Comparison of ENCODE assay signal across 12 cellular contexts in the genomic region with DNA sequence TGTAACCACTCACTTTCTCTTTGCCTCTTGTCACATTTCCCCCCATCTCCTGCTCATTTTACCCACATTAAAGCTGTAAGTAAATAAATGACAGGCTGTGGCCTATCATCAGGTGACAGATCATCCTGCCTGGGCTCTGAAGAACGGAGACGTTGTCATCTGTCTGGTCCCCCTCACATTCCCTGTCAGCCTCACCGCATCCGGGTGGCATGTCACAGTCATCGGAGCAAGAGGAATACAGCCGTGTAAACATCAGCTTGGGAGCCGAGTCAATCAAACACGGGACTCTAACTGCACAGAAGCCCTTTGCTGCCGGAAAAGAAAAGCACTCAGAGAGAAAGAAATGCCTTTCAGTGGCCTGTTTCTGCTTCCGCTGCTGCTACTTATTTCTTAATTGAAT.
A peak's percentile ranks its signal among the peaks of the same experiment; 100 is the strongest.
DNase-seq lines count a peak whose midpoint lies in the region; ATAC-seq and TF ChIP-seq lines count a peak whose summit lies in the region.
"Had no signal": no experiment of that assay in that cellular context is flagged by ENCODE, and none has a peak within 500 bp of the region (broad histone marks: within the 10 kb centered on the region; RNA-seq: fewer than 3 reads in every experiment).

No MANE protein-coding gene starts in this region.

- in situ Hi-C loops in GM13977 (cut with MboI; ENCODE audit: low pct_unique_long_range_greater_than_20kb, low sequenced_read_pairs, unreplicated experiment): no loop called here

- H3K27me3 Mint-ChIP-seq in natural killer cell treated with Interleukin-12 subunit alpha and Interleukin-12 subunit beta and Interleukin-15 and Interleukin-18, amount 100 ng/mL, for 72 hours: no peaks in the 10 kb centered on the region
- H3K27me3 Mint-ChIP-seq: CD4-positive, CD25-positive, alpha-beta regulatory T cell; central memory CD8-positive, alpha-beta T cell had no signal

- H3K27me3 ChIP-seq in body of pancreas (no peaks in the 10 kb centered on the region), osteoblast (ENCODE audit: insufficient read depth, low read length) (no peaks in the 10 kb centered on the region), right cardiac atrium (ENCODE audit: control insufficient read depth, insufficient read depth) (no peaks in the 10 kb centered on the region)

- H3K4me1 Mint-ChIP-seq in natural killer cell treated with Interleukin-12 subunit alpha and Interleukin-12 subunit beta and Interleukin-15 and Interleukin-18, amount 100 ng/mL, for 72 hours (ENCODE audit: low read depth in 2 of 2): no peaks in the 10 kb centered on the region
- H3K4me1 Mint-ChIP-seq: CD4-positive, CD25-positive, alpha-beta regulatory T cell; central memory CD8-positive, alpha-beta T cell had no signal

- H3K4me3 Mint-ChIP-seq in natural killer cell treated with Interleukin-12 subunit alpha and Interleukin-12 subunit beta and Interleukin-15 and Interleukin-18, amount 100 ng/mL, for 72 hours: no peak overlapping the region
- H3K4me3 Mint-ChIP-seq: CD4-positive, CD25-positive, alpha-beta regulatory T cell; central memory CD8-positive, alpha-beta T cell had no signal

- no peak for TF ChIP-seq POLR2A in body of pancreas (IDR thresholded peaks at IDR 0.05)

- H3K27ac Mint-ChIP-seq in natural killer cell treated with Interleukin-12 subunit alpha and Interleukin-12 subunit beta and Interleukin-15 and Interleukin-18, amount 100 ng/mL, for 72 hours: no peak overlapping the region
- H3K27ac Mint-ChIP-seq: CD4-positive, CD25-positive, alpha-beta regulatory T cell had no signal

- peak overlapping the region; percentile 88 for H2AFZ ChIP-seq in osteoblast (ENCODE audit: low read length)

- DNase-seq in DMS79 (lab: John Stamatoyannopoulos, UW) (peak; percentile 66), NCI-H146 treated with DMSO at 0.1 percent for 48 hours (lab: John Stamatoyannopoulos, UW; ENCODE audit: unreplicated experiment) (peak; percentile 48), body of pancreas (peak in 1 of 4 donors; percentile 5), osteoblast (ENCODE audit: insufficient read length, low spot score, missing footprints) (no peak), NOMO-1 treated with DMSO at 0.1 percent for 48 hours (lab: John Stamatoyannopoulos, UW; ENCODE audit: unreplicated experiment) (no peak), GM13977 (ENCODE audit: low spot score) (no peak), right cardiac atrium (no peak)
- DNase-seq in natural killer cell treated with Interleukin-12 subunit alpha and Interleukin-12 subunit beta and Interleukin-15 and Interleukin-18, amount 100 ng/mL, for 72 hours (ENCODE audit: low spot score): no peak
- DNase-seq: activated CD4-positive, CD25-positive, alpha-beta regulatory T cell; CD4-positive, CD25-positive, alpha-beta regulatory T cell; stimulated activated CD4-positive, alpha-beta T cell treated with anti-CD3 and anti-CD28 coated beads, Interleukin-4, amount 100 ng/mL, for 1 hour had no signal

- H3K36me3 Mint-ChIP-seq in natural killer cell treated with Interleukin-12 subunit alpha and Interleukin-12 subunit beta and Interleukin-15 and Interleukin-18, amount 100 ng/mL, for 72 hours: no peaks in the 10 kb centered on the region
- H3K36me3 Mint-ChIP-seq: CD4-positive, CD25-positive, alpha-beta regulatory T cell had no signal

- peak overlapping the region; percentile 63 for H3K4me2 ChIP-seq in osteoblast (ENCODE audit: insufficient read depth, low read length)

- no peaks in the 10 kb centered on the region for H4K20me1 ChIP-seq in osteoblast (ENCODE audit: insufficient read depth, low read length)

- peak overlapping the region in 3 of 4 donors; percentile 13 to 41 (median 32) for H3K27ac ChIP-seq in body of pancreas
- H3K27ac ChIP-seq in osteoblast (ENCODE audit: low read depth, low read length): peak overlapping the region; percentile 34
- no peak overlapping the region for H3K27ac ChIP-seq in right cardiac atrium (ENCODE audit: low read length)

- no peak for TF ChIP-seq CTCF in body of pancreas (IDR thresholded peaks at IDR 0.05)
- no peak for TF ChIP-seq CTCF in osteoblast (IDR thresholded peaks at IDR 0.05; ENCODE audit: extremely low read depth, low read depth, low read length)
- no peak for TF ChIP-seq CTCF in GM13977 (IDR thresholded peaks at IDR 0.05; ENCODE audit: extremely low read depth, insufficient read depth, missing control alignments)

- H3K4me3 ChIP-seq in body of pancreas: no peak overlapping the region
- H3K4me3 ChIP-seq in osteoblast (ENCODE audit: insufficient read depth, low read length): peak overlapping the region; percentile 4
- no peak overlapping the region for H3K4me3 ChIP-seq in right cardiac atrium (ENCODE audit: low read length)

- H3K9me3 Mint-ChIP-seq in natural killer cell treated with Interleukin-12 subunit alpha and Interleukin-12 subunit beta and Interleukin-15 and Interleukin-18, amount 100 ng/mL, for 72 hours: no peaks in the 10 kb centered on the region

- peaks cover 11% of the 10 kb centered on the region for H3K4me1 ChIP-seq in body of pancreas
- peaks cover 14% of the 10 kb centered on the region for H3K4me1 ChIP-seq in osteoblast (ENCODE audit: insufficient read depth, low read length)
- H3K4me1 ChIP-seq in right cardiac atrium (ENCODE audit: control insufficient read depth, insufficient read depth, low read length): no peaks in the 10 kb centered on the region

- no peaks in the 10 kb centered on the region for H3K79me2 ChIP-seq in osteoblast (ENCODE audit: insufficient read depth, low read length)

- no peaks in the 10 kb centered on the region for H3K9me3 ChIP-seq in body of pancreas
- H3K9me3 ChIP-seq in osteoblast (ENCODE audit: low read depth, low read length): no peaks in the 10 kb centered on the region
- no peaks in the 10 kb centered on the region for H3K9me3 ChIP-seq in right cardiac atrium (ENCODE audit: control insufficient read depth, low read length)

- ATAC-seq in body of pancreas (no peak), right cardiac atrium (no peak)
- ATAC-seq in natural killer cell treated with Interleukin-12 subunit alpha and Interleukin-12 subunit beta and Interleukin-15 and Interleukin-18, amount 100 ng/mL, for 72 hours: no peak

- H3K36me3 ChIP-seq in body of pancreas (replicated peaks in 1 of 2; ENCODE audit: insufficient read depth in 1 of 2, low read depth in 2 of 2): no peaks in the 10 kb centered on the region
- no peaks in the 10 kb centered on the region for H3K36me3 ChIP-seq in osteoblast (ENCODE audit: insufficient read depth, low read length)

- WGBS in body of pancreas, 2 donors: 28 to 40% methylated on average over 10 of the region's 10 CpGs
- WGBS in right cardiac atrium: 60% methylated on average over 10 of the region's 10 CpGs

- intact Hi-C loops in body of pancreas (cut with DNase I): no loop called here
- intact Hi-C loops in right cardiac atrium (cut with DNase I): no loop called here

Comparison
In these comparisons a context has a peak if more than half of its experiments do, and no peak if none do; other contexts are left out.
1. DNase-seq: peak in DMS79 (single experiment) and NCI-H146 treated with DMSO at 0.1 percent for 48 hours (single experiment); none in osteoblast (single experiment), NOMO-1 treated with DMSO at 0.1 percent for 48 hours (single experiment), natural killer cell treated with Interleukin-12 subunit alpha and Interleukin-12 subunit beta and Interleukin-15 and Interleukin-18, amount 100 ng/mL, for 72 hours (single experiment), GM13977 (single experiment) and right cardiac atrium (0 of 3).